ENCODE assay signal across 1 cellular context in the genomic region with DNA sequence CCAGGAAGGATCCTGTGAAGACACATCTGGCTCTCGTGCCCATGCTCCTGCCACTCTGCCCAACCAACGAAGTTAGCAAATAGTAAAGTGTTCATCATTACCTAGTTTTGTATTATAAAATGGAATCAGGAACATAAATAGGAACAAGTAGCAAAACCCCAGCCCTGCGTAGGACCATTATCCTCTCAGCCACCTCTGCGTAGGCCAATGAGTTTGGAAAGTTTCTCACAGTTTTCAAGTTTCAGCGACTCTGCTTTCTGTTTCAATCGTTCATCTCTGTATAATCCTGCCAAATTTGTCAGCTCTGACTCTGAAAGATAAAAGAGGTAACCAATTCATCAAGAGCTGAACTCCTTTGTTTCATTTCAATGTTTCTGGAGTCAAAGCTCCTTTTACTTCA.
TF ChIP-seq lines count a peak whose summit lies in the region.

No MANE protein-coding gene starts in this region.

TF ChIP-seq in GM12891, 5 proteins besides CTCF, POLR2A, EP300 and RAD21:
- TF ChIP-seq TAF1 (IDR thresholded peaks at IDR 0.05; ENCODE audit: low read depth, low read length) (no peak), PAX5 (IDR thresholded peaks at IDR 0.05; ENCODE audit: insufficient read depth, low read length, severe bottlenecking) (no peak), POLR2AphosphoS5 (IDR thresholded peaks at IDR 0.05; ENCODE audit: low read depth, low read length) (no peak), POU2F2 (IDR thresholded peaks at IDR 0.05; ENCODE audit: low read depth, low read length) (no peak), SPI1 (IDR thresholded peaks at IDR 0.05; ENCODE audit: low read depth, low read length) (no peak)
